2 cellular contexts compared by ENCODE assay signal in the genomic region with DNA sequence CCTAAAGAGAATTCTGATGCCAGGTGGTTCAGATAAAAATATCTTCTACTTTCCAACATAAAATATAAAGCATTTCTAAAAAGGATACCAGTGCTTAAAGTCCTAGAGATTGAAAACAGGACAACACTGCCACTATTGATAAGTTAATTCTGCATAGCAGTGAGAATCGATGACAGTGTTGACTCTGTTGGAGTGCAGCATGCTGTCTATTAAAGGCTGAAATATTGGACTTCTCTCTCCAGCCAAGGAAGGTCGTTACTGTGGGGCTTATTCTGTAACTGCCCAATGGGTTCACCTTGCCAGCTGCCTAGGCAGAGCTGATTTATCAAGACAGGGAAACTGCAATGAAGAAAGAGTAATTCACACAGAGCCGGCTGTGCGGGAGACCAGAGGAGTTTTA.
TF ChIP-seq lines count a peak whose summit lies in the region.

No MANE protein-coding gene starts in this region.

TF ChIP-seq in GM23338, 12 proteins besides CTCF, POLR2A, EP300 and RAD21:
- TF ChIP-seq STAT1 (IDR thresholded peaks at IDR 0.05; ENCODE audit: unreplicated experiment), result no peak
- no peak for TF ChIP-seq NANOG (IDR thresholded peaks at IDR 0.05; ENCODE audit: borderline replicate concordance)
- no peak for TF ChIP-seq EZH2phosphoT487 (IDR thresholded peaks at IDR 0.05; ENCODE audit: unreplicated experiment)
- no peak for TF ChIP-seq ZNF331 (CRISPR knock-in tag; IDR thresholded peaks at IDR 0.05; ENCODE audit: low read depth)
- no peak for TF ChIP-seq CREB1 (CRISPR knock-in tag; IDR thresholded peaks at IDR 0.05; ENCODE audit: low read depth)
- TF ChIP-seq, protein P1, sequence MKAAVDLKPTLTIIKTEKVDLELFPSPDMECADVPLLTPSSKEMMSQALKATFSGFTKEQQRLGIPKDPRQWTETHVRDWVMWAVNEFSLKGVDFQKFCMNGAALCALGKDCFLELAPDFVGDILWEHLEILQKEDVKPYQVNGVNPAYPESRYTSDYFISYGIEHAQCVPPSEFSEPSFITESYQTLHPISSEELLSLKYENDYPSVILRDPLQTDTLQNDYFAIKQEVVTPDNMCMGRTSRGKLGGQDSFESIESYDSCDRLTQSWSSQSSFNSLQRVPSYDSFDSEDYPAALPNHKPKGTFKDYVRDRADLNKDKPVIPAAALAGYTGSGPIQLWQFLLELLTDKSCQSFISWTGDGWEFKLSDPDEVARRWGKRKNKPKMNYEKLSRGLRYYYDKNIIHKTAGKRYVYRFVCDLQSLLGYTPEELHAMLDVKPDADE (IDR thresholded peaks at IDR 0.05), result no peak
- TF ChIP-seq POLR2AphosphoS5 (IDR thresholded peaks at IDR 0.05; ENCODE audit: low read depth), result no peak
- TF ChIP-seq, protein P2, sequence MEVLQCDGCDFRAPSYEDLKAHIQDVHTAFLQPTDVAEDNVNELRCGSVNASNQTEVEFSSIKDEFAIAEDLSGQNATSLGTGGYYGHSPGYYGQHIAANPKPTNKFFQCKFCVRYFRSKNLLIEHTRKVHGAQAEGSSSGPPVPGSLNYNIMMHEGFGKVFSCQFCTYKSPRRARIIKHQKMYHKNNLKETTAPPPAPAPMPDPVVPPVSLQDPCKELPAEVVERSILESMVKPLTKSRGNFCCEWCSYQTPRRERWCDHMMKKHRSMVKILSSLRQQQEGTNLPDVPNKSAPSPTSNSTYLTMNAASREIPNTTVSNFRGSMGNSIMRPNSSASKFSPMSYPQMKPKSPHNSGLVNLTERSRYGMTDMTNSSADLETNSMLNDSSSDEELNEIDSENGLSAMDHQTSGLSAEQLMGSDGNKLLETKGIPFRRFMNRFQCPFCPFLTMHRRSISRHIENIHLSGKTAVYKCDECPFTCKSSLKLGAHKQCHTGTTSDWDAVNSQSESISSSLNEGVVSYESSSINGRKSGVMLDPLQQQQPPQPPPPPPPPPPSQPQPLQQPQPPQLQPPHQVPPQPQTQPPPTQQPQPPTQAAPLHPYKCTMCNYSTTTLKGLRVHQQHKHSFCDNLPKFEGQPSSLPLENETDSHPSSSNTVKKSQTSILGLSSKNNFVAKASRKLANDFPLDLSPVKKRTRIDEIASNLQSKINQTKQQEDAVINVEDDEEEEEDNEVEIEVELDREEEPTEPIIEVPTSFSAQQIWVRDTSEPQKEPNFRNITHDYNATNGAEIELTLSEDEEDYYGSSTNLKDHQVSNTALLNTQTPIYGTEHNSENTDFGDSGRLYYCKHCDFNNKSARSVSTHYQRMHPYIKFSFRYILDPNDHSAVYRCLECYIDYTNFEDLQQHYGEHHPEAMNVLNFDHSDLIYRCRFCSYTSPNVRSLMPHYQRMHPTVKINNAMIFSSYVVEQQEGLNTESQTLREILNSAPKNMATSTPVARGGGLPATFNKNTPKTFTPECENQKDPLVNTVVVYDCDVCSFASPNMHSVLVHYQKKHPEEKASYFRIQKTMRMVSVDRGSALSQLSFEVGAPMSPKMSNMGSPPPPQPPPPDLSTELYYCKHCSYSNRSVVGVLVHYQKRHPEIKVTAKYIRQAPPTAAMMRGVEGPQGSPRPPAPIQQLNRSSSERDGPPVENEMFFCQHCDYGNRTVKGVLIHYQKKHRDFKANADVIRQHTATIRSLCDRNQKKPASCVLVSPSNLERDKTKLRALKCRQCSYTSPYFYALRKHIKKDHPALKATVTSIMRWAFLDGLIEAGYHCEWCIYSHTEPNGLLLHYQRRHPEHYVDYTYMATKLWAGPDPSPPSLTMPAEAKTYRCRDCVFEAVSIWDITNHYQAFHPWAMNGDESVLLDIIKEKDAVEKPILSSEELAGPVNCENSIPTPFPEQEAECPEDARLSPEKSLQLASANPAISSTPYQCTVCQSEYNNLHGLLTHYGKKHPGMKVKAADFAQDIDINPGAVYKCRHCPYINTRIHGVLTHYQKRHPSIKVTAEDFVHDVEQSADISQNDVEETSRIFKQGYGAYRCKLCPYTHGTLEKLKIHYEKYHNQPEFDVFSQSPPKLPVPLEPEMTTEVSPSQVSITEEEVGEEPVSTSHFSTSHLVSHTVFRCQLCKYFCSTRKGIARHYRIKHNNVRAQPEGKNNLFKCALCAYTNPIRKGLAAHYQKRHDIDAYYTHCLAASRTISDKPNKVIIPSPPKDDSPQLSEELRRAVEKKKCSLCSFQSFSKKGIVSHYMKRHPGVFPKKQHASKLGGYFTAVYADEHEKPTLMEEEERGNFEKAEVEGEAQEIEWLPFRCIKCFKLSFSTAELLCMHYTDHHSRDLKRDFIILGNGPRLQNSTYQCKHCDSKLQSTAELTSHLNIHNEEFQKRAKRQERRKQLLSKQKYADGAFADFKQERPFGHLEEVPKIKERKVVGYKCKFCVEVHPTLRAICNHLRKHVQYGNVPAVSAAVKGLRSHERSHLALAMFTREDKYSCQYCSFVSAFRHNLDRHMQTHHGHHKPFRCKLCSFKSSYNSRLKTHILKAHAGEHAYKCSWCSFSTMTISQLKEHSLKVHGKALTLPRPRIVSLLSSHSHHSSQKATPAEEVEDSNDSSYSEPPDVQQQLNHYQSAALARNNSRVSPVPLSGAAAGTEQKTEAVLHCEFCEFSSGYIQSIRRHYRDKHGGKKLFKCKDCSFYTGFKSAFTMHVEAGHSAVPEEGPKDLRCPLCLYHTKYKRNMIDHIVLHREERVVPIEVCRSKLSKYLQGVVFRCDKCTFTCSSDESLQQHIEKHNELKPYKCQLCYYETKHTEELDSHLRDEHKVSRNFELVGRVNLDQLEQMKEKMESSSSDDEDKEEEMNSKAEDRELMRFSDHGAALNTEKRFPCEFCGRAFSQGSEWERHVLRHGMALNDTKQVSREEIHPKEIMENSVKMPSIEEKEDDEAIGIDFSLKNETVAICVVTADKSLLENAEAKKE (CRISPR knock-in tag; IDR thresholded peaks at IDR 0.05), result no peak

TF ChIP-seq in HepG2, 621 proteins besides CTCF, POLR2A, EP300 and RAD21:
- TF ChIP-seq SMAD3 (CRISPR knock-in tag; IDR thresholded peaks at IDR 0.05) (no peak), ZNF431 (CRISPR knock-in tag; IDR thresholded peaks at IDR 0.05; ENCODE audit: borderline replicate concordance, low read depth) (no peak), ZBTB3 (CRISPR knock-in tag; IDR thresholded peaks at IDR 0.05; ENCODE audit: borderline replicate concordance, low read depth) (no peak), RCOR2 (CRISPR knock-in tag; IDR thresholded peaks at IDR 0.05) (no peak), ZNF282 (IDR thresholded peaks at IDR 0.05; ENCODE audit: partially characterized antibody) (no peak), SALL2 (CRISPR knock-in tag; IDR thresholded peaks at IDR 0.05) (no peak), SMARCC2 (IDR thresholded peaks at IDR 0.05) (no peak), PRPF4 (IDR thresholded peaks at IDR 0.05; ENCODE audit: low read depth, low read length, poor library complexity, severe bottlenecking) (no peak), KLF12 (CRISPR knock-in tag; IDR thresholded peaks at IDR 0.05; ENCODE audit: borderline replicate concordance) (no peak), HNF4G (IDR thresholded peaks at IDR 0.05; ENCODE audit: borderline replicate concordance, low read depth, low read length) (no peak), HNF4G (CRISPR knock-in tag; IDR thresholded peaks at IDR 0.05; ENCODE audit: borderline replicate concordance, low read depth) (no peak)
- TF ChIP-seq, protein P3, sequence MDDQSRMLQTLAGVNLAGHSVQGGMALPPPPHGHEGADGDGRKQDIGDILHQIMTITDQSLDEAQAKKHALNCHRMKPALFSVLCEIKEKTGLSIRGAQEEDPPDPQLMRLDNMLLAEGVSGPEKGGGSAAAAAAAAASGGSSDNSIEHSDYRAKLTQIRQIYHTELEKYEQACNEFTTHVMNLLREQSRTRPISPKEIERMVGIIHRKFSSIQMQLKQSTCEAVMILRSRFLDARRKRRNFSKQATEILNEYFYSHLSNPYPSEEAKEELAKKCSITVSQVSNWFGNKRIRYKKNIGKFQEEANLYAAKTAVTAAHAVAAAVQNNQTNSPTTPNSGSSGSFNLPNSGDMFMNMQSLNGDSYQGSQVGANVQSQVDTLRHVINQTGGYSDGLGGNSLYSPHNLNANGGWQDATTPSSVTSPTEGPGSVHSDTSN (CRISPR knock-in tag; IDR thresholded peaks at IDR 0.05; ENCODE audit: borderline replicate concordance), result no peak
- TF ChIP-seq, protein P4, sequence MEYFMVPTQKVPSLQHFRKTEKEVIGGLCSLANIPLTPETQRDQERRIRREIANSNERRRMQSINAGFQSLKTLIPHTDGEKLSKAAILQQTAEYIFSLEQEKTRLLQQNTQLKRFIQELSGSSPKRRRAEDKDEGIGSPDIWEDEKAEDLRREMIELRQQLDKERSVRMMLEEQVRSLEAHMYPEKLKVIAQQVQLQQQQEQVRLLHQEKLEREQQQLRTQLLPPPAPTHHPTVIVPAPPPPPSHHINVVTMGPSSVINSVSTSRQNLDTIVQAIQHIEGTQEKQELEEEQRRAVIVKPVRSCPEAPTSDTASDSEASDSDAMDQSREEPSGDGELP (IDR thresholded peaks at IDR 0.05; ENCODE audit: borderline replicate concordance, low read depth), result no peak
